9 cellular contexts compared by ENCODE assay signal in genomic region chr10:122054046-122055025, GRCh38.
DNase-seq lines count a peak whose midpoint lies in the region; ATAC-seq and TF ChIP-seq lines count a peak whose summit lies in the region.
"Had no signal": no experiment of that assay in that cellular context is flagged by ENCODE, and none has a peak within 500 bp of the region (broad histone marks: within the 10 kb centered on the region; RNA-seq: fewer than 3 reads in every experiment).

No MANE protein-coding gene starts in this region.

- TF ChIP-seq CTCF in heart left ventricle (IDR thresholded peaks at IDR 0.05), result peak; percentile 54 to 88 (median 79)
- TF ChIP-seq CTCF in suprapubic skin (IDR thresholded peaks at IDR 0.05), result peak; percentile 45

- H3K4me3 Mint-ChIP-seq in T-cell, result no peak overlapping the region
- H3K4me3 Mint-ChIP-seq: T-helper 1 cell treated with Interleukin-12 subunit alpha and Interleukin-12 subunit beta and Interleukin-4 antibody, amounts not matched to agents 30 μg/mL and 1 μg/mL, for 36 hours had no signal

- ATAC-seq in heart left ventricle (peak; percentile 61 to 81 (median 78)), GM18505 (IDR thresholded peaks at IDR 0.05; ENCODE audit: unreplicated experiment) (no peak), HG03045 (IDR thresholded peaks at IDR 0.05; ENCODE audit: unreplicated experiment) (no peak), T-cell (replicated peaks in 1 of 4) (no peak)

- H3K27me3 ChIP-seq in heart left ventricle (no peaks in the 10 kb centered on the region), suprapubic skin (no peaks in the 10 kb centered on the region)

- peaks cover 0 to 61% (median 24%) of the 10 kb centered on the region in 12 donors for H3K4me1 ChIP-seq in heart left ventricle
- peaks cover 35% of the 10 kb centered on the region for H3K4me1 ChIP-seq in suprapubic skin

- TF ChIP-seq POLR2A in heart left ventricle (IDR thresholded peaks at IDR 0.05) (no peak), suprapubic skin (IDR thresholded peaks at IDR 0.05) (no peak), GM18505 (IDR thresholded peaks at IDR 0.05; ENCODE audit: borderline replicate concordance, extremely low read depth, insufficient read depth, insufficient read length) (no peak)

- no peaks in the 10 kb centered on the region for H3K9me3 ChIP-seq in heart left ventricle
- H3K9me3 ChIP-seq in suprapubic skin, result no peaks in the 10 kb centered on the region

- intact Hi-C loops in heart left ventricle (cut with DNase I), result loop anchor here (1.0 to 10.0 kb wide), 13 partner anchors 58 to 200 kb away; partner anchors contain the start of genes ATE1 (in 4 of the 10) and NSMCE4A (in 2 of the 10)

- POLR2A ChIA-PET in T-cell (lab: Charles Lee), result interaction anchor here in 1 of 2 donors (0.6 kb wide), 1 partner anchor 411 kb away, joined by 5 read pairs; no protein-coding TSS in a partner anchor

- no peak overlapping the region for H3K27ac Mint-ChIP-seq in T-cell
- H3K27ac Mint-ChIP-seq: T-helper 1 cell treated with Interleukin-12 subunit alpha and Interleukin-12 subunit beta and Interleukin-4 antibody, amounts not matched to agents 30 μg/mL and 1 μg/mL, for 36 hours had no signal

- H3K4me3 ChIP-seq in heart left ventricle (no peak overlapping the region), suprapubic skin (no peak overlapping the region)

- H3K9me3 Mint-ChIP-seq in T-cell, result no peaks in the 10 kb centered on the region
- H3K9me3 Mint-ChIP-seq: T-helper 1 cell treated with Interleukin-12 subunit alpha and Interleukin-12 subunit beta and Interleukin-4 antibody, amounts not matched to agents 30 μg/mL and 1 μg/mL, for 36 hours had no signal

- WGBS in heart left ventricle, 4 donors, result 36 to 43% (median 40%) methylated on average over 15 of the region's 15 CpGs
- WGBS in suprapubic skin, result 67% methylated on average over 15 of the region's 15 CpGs

- H3K36me3 Mint-ChIP-seq in T-cell, result no peaks in the 10 kb centered on the region

- TF ChIP-seq EP300 in suprapubic skin (IDR thresholded peaks at IDR 0.05), result no peak

- DNase-seq in DMS153 (lab: John Stamatoyannopoulos, UW) (peak; percentile 5), DMS153 treated with DMSO at 0.1 percent for 48 hours (lab: John Stamatoyannopoulos, UW; ENCODE audit: unreplicated experiment) (no peak), SHP77 treated with DMSO at 0.1 percent for 48 hours (lab: John Stamatoyannopoulos, UW) (peak; percentile 38), heart left ventricle (peak; percentile 64 to 74 (median 72)), suprapubic skin (ENCODE audit: low spot score in 2 of 2) (no peak), T-cell (no peak)

- CTCF ChIA-PET in T-cell (lab: Charles Lee), result no interaction called here

- peaks cover 2 to 7% of the 10 kb centered on the region in 2 donors for H3K27me3 Mint-ChIP-seq in T-cell

- H3K36me3 ChIP-seq in heart left ventricle (peaks cover 0 to 15% (median 0%) of the 10 kb centered on the region in 9 donors), suprapubic skin (no peaks in the 10 kb centered on the region)

- no peaks in the 10 kb centered on the region for H3K4me1 Mint-ChIP-seq in T-cell

- H3K27ac ChIP-seq in heart left ventricle, result peak overlapping the region in 11 of 12 donors; percentile 66 to 78 (median 73)
- H3K27ac ChIP-seq in suprapubic skin, result no peak overlapping the region

Comparison
In these comparisons a context has a peak if more than half of its experiments do, and no peak if none do; other contexts are left out.
1. DNase-seq: peak in DMS153 (single experiment), SHP77 treated with DMSO at 0.1 percent for 48 hours (single experiment) and heart left ventricle (5 of 5); none in DMS153 treated with DMSO at 0.1 percent for 48 hours (single experiment), suprapubic skin (0 of 2) and T-cell (0 of 34).
2. ATAC-seq: peak in heart left ventricle (4 of 4); none in GM18505 (single experiment), HG03045 (single experiment) and T-cell (0 of 4).